ENCODE assay signal across 10 cellular contexts in genomic region chr9:127163409-127163808, GRCh38. TPM values are rescaled to one million over a fixed set of nuclear protein-coding genes. Genes with fewer than 3 reads are reported as not detected.
A peak's percentile ranks its signal among the peaks of the same experiment; 100 is the strongest.
DNase-seq lines count a peak whose midpoint lies in the region; ATAC-seq and TF ChIP-seq lines count a peak whose summit lies in the region.
"Had no signal": no experiment of that assay in that cellular context is flagged by ENCODE, and none has a peak within 500 bp of the region (broad histone marks: within the 10 kb centered on the region; RNA-seq: fewer than 3 reads in every experiment).

No MANE protein-coding gene starts in this region.

- peaks cover 4% of the 10 kb centered on the region for H3K27me3 Mint-ChIP-seq in T-helper 1 cell treated with Interleukin-12 subunit alpha and Interleukin-12 subunit beta and Interleukin-4 antibody, amounts not matched to agents 30 μg/mL and 1 μg/mL, for 36 hours (ENCODE audit: low read depth)

- BruUV-seq in HCT116 (replicated peaks; lab: Mats Ljungman, UMichigan) = no TSS peak

- no peaks in the 10 kb centered on the region for H3K79me2 ChIP-seq in HCT116 (ENCODE audit: insufficient read depth, low read length)

- H3K27ac Mint-ChIP-seq in T-helper 1 cell treated with Interleukin-12 subunit alpha and Interleukin-12 subunit beta and Interleukin-4 antibody, amounts not matched to agents 30 μg/mL and 1 μg/mL, for 36 hours = peak overlapping the region; percentile 45

- H3K9me3 ChIP-seq in HCT116 (ENCODE audit: control insufficient read depth in 1 of 2, insufficient read depth in 1 of 2, low read depth in 1 of 2, low read length in 2 of 2) (no peaks in the 10 kb centered on the region), tibial artery (no peaks in the 10 kb centered on the region)

- H3K9me3 Mint-ChIP-seq in T-helper 1 cell treated with Interleukin-12 subunit alpha and Interleukin-12 subunit beta and Interleukin-4 antibody, amounts not matched to agents 30 μg/mL and 1 μg/mL, for 36 hours = no peaks in the 10 kb centered on the region

- no peak overlapping the region for H3K4me3 ChIP-seq in HCT116 (replicated peaks in 1 of 2; ENCODE audit: low read depth in 1 of 2, low read length in 2 of 2)
- H3K4me3 ChIP-seq in tibial artery = no peak overlapping the region

- H3K27ac ChIP-seq in HCT116 (ENCODE audit: low read depth, low read length) (no peak overlapping the region), tibial artery (no peak overlapping the region)

- no peak for TF ChIP-seq CTCF in HCT116 (IDR thresholded peaks at IDR 0.05 in 2 of 3, conservative IDR thresholded peaks at IDR 0.05 in 1 of 3; ENCODE audit: borderline replicate concordance in 1 of 3, insufficient read depth in 1 of 3, low read depth in 2 of 3, low read length in 2 of 3)
- TF ChIP-seq CTCF in tibial artery (IDR thresholded peaks at IDR 0.05) = no peak

- RAD21 ChIA-PET in HCT116 (lab: Charles Lee; ENCODE audit: low non-redundant PET in 1 of 2, low total read pairs in 2 of 2, uncharacterized antibody in 2 of 2, unreplicated experiment in 2 of 2) = no interaction called here

- POLR2A ChIA-PET in HCT116 (lab: Charles Lee) = no interaction called here

- H3K4me2 ChIP-seq in HCT116 (ENCODE audit: low read length) = peak overlapping the region; percentile 38; the same call in 1 of the 2 replicates

- intact Hi-C loops in HCT116 (cut with micrococcal nuclease) = no loop called here
- intact Hi-C loops in tibial artery (cut with DNase I; ENCODE audit: low total_unique reads) = no loop called here

- no peak for TF ChIP-seq POLR2A in HCT116 (IDR thresholded peaks at IDR 0.05; ENCODE audit: borderline replicate concordance, extremely low read depth, insufficient read depth, insufficient read length)

- peaks cover 33% of the 10 kb centered on the region for H3K4me1 Mint-ChIP-seq in T-helper 1 cell treated with Interleukin-12 subunit alpha and Interleukin-12 subunit beta and Interleukin-4 antibody, amounts not matched to agents 30 μg/mL and 1 μg/mL, for 36 hours (ENCODE audit: low read depth)

- DNase-seq in AG08395 (ENCODE audit: low spot score) (peak; percentile 60), HCT116 (ENCODE audit: low read depth, low spot score) (no peak), glomerular endothelial cell (ENCODE audit: extremely low read depth, low read depth, low spot score) (peak; percentile 78), tibial artery (no peak), iPS-NIHi11 (ENCODE audit: low spot score) (no peak)
- DNase-seq in activated effector memory CD4-positive, alpha-beta T cell treated with anti-CD3 and anti-CD28 coated beads, Interleukin-2, amount 50 U/mL, for 16 hours = no peak
- no peak for DNase-seq in activated effector memory CD4-positive, alpha-beta T cell treated with Interleukin-2 at 50 U/mL for 16 hours
- DNase-seq: activated gamma-delta T cell, NCI-H526 treated with DMSO at 0.1 percent for 48 hours had no signal

- H3K27me3 ChIP-seq in HCT116 (ENCODE audit: insufficient read depth, low read length) = no peaks in the 10 kb centered on the region
- no peaks in the 10 kb centered on the region for H3K27me3 ChIP-seq in tibial artery

- no peaks in the 10 kb centered on the region for H4K20me1 ChIP-seq in HCT116 (ENCODE audit: insufficient read depth)

- CTCF ChIA-PET in HCT116 (lab: Charles Lee) = no interaction called here

- H3K36me3 ChIP-seq in HCT116 (ENCODE audit: control insufficient read depth in 1 of 2, insufficient read depth in 2 of 2, low read length in 2 of 2) (no peaks in the 10 kb centered on the region), tibial artery (no peaks in the 10 kb centered on the region)

- no peak for TF ChIP-seq RAD21 in HCT116 (IDR thresholded peaks at IDR 0.05; ENCODE audit: low read depth)

- H2AFZ ChIP-seq in HCT116 (ENCODE audit: low read depth, low read length, poor library complexity, severe bottlenecking) = no peak overlapping the region

- H3K4me1 ChIP-seq in HCT116 (ENCODE audit: control insufficient read depth in 1 of 2, insufficient read depth in 2 of 2, low read length in 2 of 2) (peaks cover 16 to 45% of the 10 kb centered on the region in 2 experiments), tibial artery (peaks cover 0 to 10% (median 0%) of the 10 kb centered on the region in 4 donors)

- no peaks in the 10 kb centered on the region for H3K9me2 ChIP-seq in HCT116 (ENCODE audit: insufficient read depth)

- no peak overlapping the region for H3K9ac ChIP-seq in HCT116 (ENCODE audit: low read length)

- H3K36me3 Mint-ChIP-seq in T-helper 1 cell treated with Interleukin-12 subunit alpha and Interleukin-12 subunit beta and Interleukin-4 antibody, amounts not matched to agents 30 μg/mL and 1 μg/mL, for 36 hours (ENCODE audit: low read depth) = no peaks in the 10 kb centered on the region

- ATAC-seq in HCT116 = no peak

- H3K4me3 Mint-ChIP-seq in T-helper 1 cell treated with Interleukin-12 subunit alpha and Interleukin-12 subunit beta and Interleukin-4 antibody, amounts not matched to agents 30 μg/mL and 1 μg/mL, for 36 hours = no peak overlapping the region

TF ChIP-seq in HCT116, 20 proteins besides CTCF, POLR2A, EP300 and RAD21:
- TF ChIP-seq TCF7L2 (IDR thresholded peaks at IDR 0.05; ENCODE audit: borderline replicate concordance, extremely low read depth, insufficient read depth, insufficient read length) (peak; percentile 35), YY1 (IDR thresholded peaks at IDR 0.05; ENCODE audit: extremely low read depth, insufficient replicate concordance, low read depth, low read length) (no peak)

RNA-seq across cellular contexts. Expression of gene ANGPTL2, which starts 41.0 kb away (rescaled TPM):
- total RNA-seq in HCT116 (2021; ENCODE audit: unreplicated experiment) (0.20 TPM), glomerular endothelial cell (25.5 and 52.3 TPM in 2 replicates)
- 0.01 and 0.04 TPM in 2 replicates for polyA plus RNA-seq in HCT116 (2012)

Comparison
In these comparisons a context has a peak if more than half of its experiments do, and no peak if none do; other contexts are left out.
1. DNase-seq: peak in AG08395 (single experiment) and glomerular endothelial cell (single experiment); none in HCT116 (single experiment), tibial artery (0 of 2), iPS-NIHi11 (single experiment), activated effector memory CD4-positive, alpha-beta T cell treated with anti-CD3 and anti-CD28 coated beads, Interleukin-2, amount 50 U/mL, for 16 hours (single experiment) and activated effector memory CD4-positive, alpha-beta T cell treated with Interleukin-2 at 50 U/mL for 16 hours (single experiment).
2. RNA of gene ANGPTL2, which starts 41.0 kb away (total RNA-seq): 25.5 to 52.3 TPM in glomerular endothelial cell; 0.20 TPM in HCT116 (single experiment); every median in the first group is over 10 times any median in the second.